In the genomic region with DNA sequence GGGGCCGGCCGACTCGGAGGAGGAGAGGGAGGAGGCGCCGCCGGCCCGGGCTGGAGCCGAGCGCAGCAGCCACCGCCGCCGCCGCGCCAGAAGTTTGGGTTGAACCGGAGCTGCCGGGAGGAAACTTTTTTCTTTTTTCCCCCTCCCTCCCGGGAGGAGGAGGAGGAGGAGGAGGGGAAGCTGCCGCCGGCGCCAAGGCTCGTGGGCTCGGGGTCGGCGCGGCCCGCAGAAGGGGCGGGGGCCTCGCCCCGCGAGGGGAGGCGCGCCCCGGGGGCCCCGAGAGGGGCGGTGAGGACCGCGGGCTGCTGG, we compare ENCODE assay signal across 10 cellular contexts. TPM values are rescaled to one million over a fixed set of nuclear protein-coding genes. Genes with fewer than 3 reads are reported as not detected.
DNase-seq lines count a peak whose midpoint lies in the region; ATAC-seq and TF ChIP-seq lines count a peak whose summit lies in the region.
"Had no signal": no experiment of that assay in that cellular context is flagged by ENCODE, and none has a peak within 500 bp of the region (broad histone marks: within the 10 kb centered on the region; RNA-seq: fewer than 3 reads in every experiment).

No MANE protein-coding gene starts in this region.

- DNase-seq in PC-3 (no peak), epithelial cell of proximal tubule (ENCODE audit: low read depth) (no peak), osteocyte (ENCODE audit: extremely low spot score, unreplicated experiment) (no peak), cerebellar nuclear complex (lab: John Stamatoyannopoulos, UW) (no peak)

- H3K27me3 Mint-ChIP-seq in osteocyte (ENCODE audit: unreplicated experiment) = no peaks in the 10 kb centered on the region
- H3K27me3 Mint-ChIP-seq in stimulated activated memory B cell treated with anti-CD40 and anti-IgM and Interleukin-4, amounts not matched to agents 10 μg/mL and 1 μg/mL and 100 μg/mL, for 72 hours = peaks cover 41% of the 10 kb centered on the region

- H3K9me3 Mint-ChIP-seq in osteocyte (ENCODE audit: unreplicated experiment) = no peaks in the 10 kb centered on the region
- peaks cover 4% of the 10 kb centered on the region for H3K9me3 Mint-ChIP-seq in stimulated activated memory B cell treated with anti-CD40 and anti-IgM and Interleukin-4, amounts not matched to agents 10 μg/mL and 1 μg/mL and 100 μg/mL, for 72 hours
- H3K9me3 Mint-ChIP-seq: activated CD4-positive, alpha-beta memory T cell treated with anti-CD3 and anti-CD28 coated beads for 36 hours; naive thymus-derived CD4-positive, alpha-beta T cell had no signal

- H3K9ac ChIP-seq in BLaER1 (peak overlapping the region; percentile 87), PC-3 (ENCODE audit: low read length) (peak overlapping the region; percentile 96)

- POLR2A ChIA-PET in PC-3 (lab: Charles Lee; ENCODE audit: unreplicated experiment) = interaction anchor here (0.5 to 0.9 kb wide), 4 partner anchors 20 to 97 kb away, joined by 5 to 17 read pairs (median 12); no protein-coding TSS in a partner anchor

- no TSS peak for BruUV-seq in PC-3 (replicated peaks; lab: Mats Ljungman, UMichigan)

- TF ChIP-seq CTCF in PC-3 (conservative IDR thresholded peaks at IDR 0.05; ENCODE audit: low read depth, low read length) (no peak), epithelial cell of proximal tubule (conservative IDR thresholded peaks at IDR 0.05; ENCODE audit: low read depth, low read length) (no peak), osteocyte (IDR thresholded peaks at IDR 0.05) (no peak)

- CTCF ChIA-PET in PC-3 (lab: Charles Lee) = interaction anchor here (0.7 kb wide), 1 partner anchor 21 kb away, joined by 4 read pairs; no protein-coding TSS in a partner anchor

- H3K4me3 Mint-ChIP-seq in osteocyte (ENCODE audit: unreplicated experiment) = peak overlapping the region; percentile 68
- H3K4me3 Mint-ChIP-seq in stimulated activated memory B cell treated with anti-CD40 and anti-IgM and Interleukin-4, amounts not matched to agents 10 μg/mL and 1 μg/mL and 100 μg/mL, for 72 hours = no peak overlapping the region

- H3K4me3 ChIP-seq in BLaER1 = peak overlapping the region; percentile 93
- peak overlapping the region; percentile 90 for H3K4me3 ChIP-seq in PC-3 (ENCODE audit: low read length)
- H3K4me3 ChIP-seq in epithelial cell of proximal tubule (ENCODE audit: low read depth, low read length) = peak overlapping the region; percentile 88

- H3K4me2 ChIP-seq in BLaER1 (peak overlapping the region; percentile 97), PC-3 (ENCODE audit: low read length) (peak overlapping the region; percentile 45; the same call in 1 of the 2 replicates)

- H3K27me3 ChIP-seq in BLaER1 = no peaks in the 10 kb centered on the region
- H3K27me3 ChIP-seq in PC-3 (ENCODE audit: low read length) = no peaks in the 10 kb centered on the region

- peaks cover 54% of the 10 kb centered on the region for H3K4me1 Mint-ChIP-seq in osteocyte (ENCODE audit: unreplicated experiment)
- peaks cover 33% of the 10 kb centered on the region for H3K4me1 Mint-ChIP-seq in stimulated activated memory B cell treated with anti-CD40 and anti-IgM and Interleukin-4, amounts not matched to agents 10 μg/mL and 1 μg/mL and 100 μg/mL, for 72 hours

- no peak for ATAC-seq in PC-3
- ATAC-seq in GM18909 (IDR thresholded peaks at IDR 0.05; ENCODE audit: poor library complexity, unreplicated experiment) = no peak
- ATAC-seq in stimulated activated memory B cell treated with anti-CD40 and anti-IgM and Interleukin-4, amounts not matched to agents 10 μg/mL and 1 μg/mL and 100 μg/mL, for 72 hours = no peak
- no peak for ATAC-seq in GM21825 (IDR thresholded peaks at IDR 0.05; ENCODE audit: unreplicated experiment)

- H3F3A ChIP-seq in PC-3 (ENCODE audit: low read length, unreplicated experiment) = no peaks in the 10 kb centered on the region

- H3K4me1 ChIP-seq in BLaER1 = peaks cover 34% of the 10 kb centered on the region
- peaks cover 55% of the 10 kb centered on the region for H3K4me1 ChIP-seq in PC-3 (ENCODE audit: insufficient read depth, low read length)

- H3K9me3 ChIP-seq in BLaER1 (no peaks in the 10 kb centered on the region), PC-3 (ENCODE audit: low read length) (no peaks in the 10 kb centered on the region)

- H3K36me3 ChIP-seq in BLaER1 (no peaks in the 10 kb centered on the region), PC-3 (ENCODE audit: low read depth, low read length) (peaks cover 4% of the 10 kb centered on the region; the same call in 1 of the 2 replicates)

- H3K27ac ChIP-seq in BLaER1 = peak overlapping the region; percentile 86
- H3K27ac ChIP-seq in PC-3 (ENCODE audit: low read length) = peak overlapping the region; percentile 20; the same call in 1 of the 2 replicates

- peaks cover 2% of the 10 kb centered on the region for H3K36me3 Mint-ChIP-seq in osteocyte (ENCODE audit: unreplicated experiment)
- H3K36me3 Mint-ChIP-seq in stimulated activated memory B cell treated with anti-CD40 and anti-IgM and Interleukin-4, amounts not matched to agents 10 μg/mL and 1 μg/mL and 100 μg/mL, for 72 hours = no peaks in the 10 kb centered on the region
- H3K36me3 Mint-ChIP-seq: activated CD4-positive, alpha-beta memory T cell treated with anti-CD3 and anti-CD28 coated beads for 36 hours; naive thymus-derived CD4-positive, alpha-beta T cell had no signal

- no peak overlapping the region for H3K27ac Mint-ChIP-seq in osteocyte (ENCODE audit: unreplicated experiment)
- H3K27ac Mint-ChIP-seq in stimulated activated memory B cell treated with anti-CD40 and anti-IgM and Interleukin-4, amounts not matched to agents 10 μg/mL and 1 μg/mL and 100 μg/mL, for 72 hours = no peak overlapping the region
- H3K27ac Mint-ChIP-seq: activated CD4-positive, alpha-beta memory T cell treated with anti-CD3 and anti-CD28 coated beads for 36 hours; naive thymus-derived CD4-positive, alpha-beta T cell had no signal

- H4K20me1 ChIP-seq in BLaER1 = peaks cover 34% of the 10 kb centered on the region
- peaks cover 28% of the 10 kb centered on the region for H4K20me1 ChIP-seq in PC-3 (ENCODE audit: low read length)

- H3K79me2 ChIP-seq in PC-3 (ENCODE audit: low read length) = peaks cover 63% of the 10 kb centered on the region

- H2AFZ ChIP-seq in PC-3 (ENCODE audit: low read length) = no peak overlapping the region

- intact Hi-C loops in PC-3 (cut with micrococcal nuclease) = loop anchor here (5.0 kb wide), 1 partner anchor 211 kb away; no protein-coding TSS in a partner anchor

- H3K9me2 ChIP-seq in PC-3 (replicated peaks; ENCODE audit: low read length) = no peaks in the 10 kb centered on the region

RNA-seq across cellular contexts. Expression of a gene that starts 0.3 kb away (rescaled TPM):
- 70.7 and 85.7 TPM in 2 replicates for total RNA-seq in PC-3 (2014; rRNA removed)
- 123 and 143 TPM in 2 replicates for total RNA-seq in epithelial cell of proximal tubule
- total RNA-seq in osteocyte = 167 and 194 TPM in 2 replicates
